8 cellular contexts compared by ENCODE assay signal in genomic region chr15:83365370-83365938, GRCh38.
DNase-seq lines count a peak whose midpoint lies in the region; ATAC-seq and TF ChIP-seq lines count a peak whose summit lies in the region.

No MANE protein-coding gene starts in this region.

- TF ChIP-seq CTCF in fibroblast of the aortic adventitia (IDR thresholded peaks at IDR 0.05; ENCODE audit: insufficient read depth, low read length): no peak
- TF ChIP-seq CTCF in neural progenitor cell (IDR thresholded peaks at IDR 0.05): no peak

- H3K27ac Mint-ChIP-seq in neural progenitor cell: no peak overlapping the region

- H3K4me3 ChIP-seq in fibroblast of the aortic adventitia (ENCODE audit: low read depth, low read length) (peak overlapping the region; percentile 58), neural progenitor cell (peak overlapping the region; percentile 46)

- H3K79me2 ChIP-seq in neural progenitor cell (ENCODE audit: low read depth): no peaks in the 10 kb centered on the region

- peaks cover 1% of the 10 kb centered on the region for H3K4me1 ChIP-seq in neural progenitor cell

- no peaks in the 10 kb centered on the region for H4K20me1 ChIP-seq in neural progenitor cell (ENCODE audit: low read depth)

- no peaks in the 10 kb centered on the region for H3K36me3 Mint-ChIP-seq in neural progenitor cell

- peak overlapping the region; percentile 58 for H3K4me3 Mint-ChIP-seq in neural progenitor cell

- peak overlapping the region; percentile 86 for H3K4me2 ChIP-seq in neural progenitor cell

- H3K9ac ChIP-seq in neural progenitor cell: no peak overlapping the region

- H3K27me3 Mint-ChIP-seq in neural progenitor cell (ENCODE audit: insufficient read depth, low read depth): peaks cover 10% of the 10 kb centered on the region

- peaks cover 46% of the 10 kb centered on the region for H3K27me3 ChIP-seq in neural progenitor cell

- no peaks in the 10 kb centered on the region for H3F3A ChIP-seq in neural progenitor cell (ENCODE audit: low read depth)

- DNase-seq in activated T-cell treated with anti-CD3 and anti-CD28 coated beads for 48 hours (ENCODE audit: low read depth): peak; percentile 6
- DNase-seq in activated T-cell treated with anti-CD3 and anti-CD28 coated beads, Interleukin-2, amount 50 U/mL, for 1 hour: no peak
- peak; percentile 20 to 27 for DNase-seq in activated CD4-positive, alpha-beta T cell treated with anti-CD3 and anti-CD28 coated beads, Interleukin-2, amount 50 U/mL, for 48 hours
- peak; percentile 68 for DNase-seq in fibroblast of the aortic adventitia (ENCODE audit: low read depth)
- peak; percentile 68 for DNase-seq in neural progenitor cell (ENCODE audit: low spot score)
- DNase-seq in SIG-M5 treated with dmso at 0.1 percent for 504 hours (lab: John Stamatoyannopoulos, UW; ENCODE audit: unreplicated experiment): no peak
- DNase-seq in NCI-H2171 treated with DMSO at 0.1 percent for 48 hours (lab: John Stamatoyannopoulos, UW): no peak

- no peak for ATAC-seq in HG03520 (IDR thresholded peaks at IDR 0.05; ENCODE audit: unreplicated experiment)

- no peak overlapping the region for H3K27ac ChIP-seq in neural progenitor cell

- no peak overlapping the region for H2AFZ ChIP-seq in neural progenitor cell (replicated peaks)

- H3K4me1 Mint-ChIP-seq in neural progenitor cell: peaks cover 7% of the 10 kb centered on the region

- H3K36me3 ChIP-seq in neural progenitor cell: no peaks in the 10 kb centered on the region

- no peaks in the 10 kb centered on the region for H3K9me3 ChIP-seq in neural progenitor cell (ENCODE audit: low read depth)

- H3K9me3 Mint-ChIP-seq in neural progenitor cell: no peaks in the 10 kb centered on the region

Comparison
In these comparisons a context has a peak if more than half of its experiments do, and no peak if none do; other contexts are left out.
1. DNase-seq: peak in activated T-cell treated with anti-CD3 and anti-CD28 coated beads for 48 hours (single experiment), activated CD4-positive, alpha-beta T cell treated with anti-CD3 and anti-CD28 coated beads, Interleukin-2, amount 50 U/mL, for 48 hours (2 of 2), fibroblast of the aortic adventitia (single experiment) and neural progenitor cell (single experiment); none in activated T-cell treated with anti-CD3 and anti-CD28 coated beads, Interleukin-2, amount 50 U/mL, for 1 hour (single experiment), SIG-M5 treated with dmso at 0.1 percent for 504 hours (single experiment) and NCI-H2171 treated with DMSO at 0.1 percent for 48 hours (single experiment).